8 cellular contexts compared by ENCODE assay signal in the genomic region with DNA sequence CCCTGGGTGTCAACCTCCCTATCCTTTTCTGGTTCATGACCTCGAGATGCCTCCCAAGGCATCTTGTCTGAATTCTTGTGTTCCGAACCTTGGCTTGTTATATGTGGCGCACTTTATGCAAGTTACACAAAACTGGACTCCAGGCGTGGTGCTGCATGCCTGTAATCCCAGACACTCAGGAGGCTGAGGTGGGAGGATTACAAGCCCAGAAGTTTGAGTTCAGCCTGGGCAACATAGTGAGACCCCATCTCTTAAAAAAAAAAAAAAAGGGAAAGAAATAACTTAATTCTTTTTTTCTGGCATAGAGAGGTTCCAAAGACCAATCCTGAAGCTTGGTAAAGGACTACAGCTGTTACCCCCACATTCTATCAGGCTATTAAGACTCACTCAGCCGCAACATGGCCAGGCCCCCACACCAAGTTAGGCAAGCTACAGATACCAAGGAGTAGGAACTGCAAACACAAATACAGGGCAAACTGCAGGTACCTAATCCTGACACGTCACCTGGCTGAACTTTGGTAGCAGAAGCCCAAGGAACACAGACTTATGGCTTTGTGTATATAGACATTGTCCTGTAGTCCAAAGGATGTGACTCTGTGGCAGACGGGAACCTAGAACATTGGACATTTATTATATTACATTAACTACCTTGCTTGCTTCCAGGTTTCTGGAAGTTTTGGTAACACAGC. TPM values are rescaled to one million over a fixed set of nuclear protein-coding genes. Genes with fewer than 3 reads are reported as not detected.
DNase-seq lines count a peak whose midpoint lies in the region; ATAC-seq lines count a peak whose summit lies in the region.

No MANE protein-coding gene starts in this region.

- H3K9me3 Mint-ChIP-seq in activated CD4-positive, alpha-beta T cell treated with anti-CD3 and anti-CD28 coated beads for 36 hours (ENCODE audit: low read depth) = no peaks in the 10 kb centered on the region

- ATAC-seq in activated CD4-positive, alpha-beta T cell treated with anti-CD3 and anti-CD28 coated beads for 36 hours = no peak
- ATAC-seq in GM19467 (IDR thresholded peaks at IDR 0.05; ENCODE audit: unreplicated experiment) (no peak), GM18498 (IDR thresholded peaks at IDR 0.05; ENCODE audit: unreplicated experiment) (no peak)

- peak overlapping the region; percentile 84 for H3K27ac Mint-ChIP-seq in activated CD4-positive, alpha-beta T cell treated with anti-CD3 and anti-CD28 coated beads for 36 hours

- H3K27ac ChIP-seq in substantia nigra (ENCODE audit: low read depth, low read length, poor library complexity, severe bottlenecking) = peak overlapping the region; percentile 97

- peak overlapping the region; percentile 91 for H3K4me3 Mint-ChIP-seq in activated CD4-positive, alpha-beta T cell treated with anti-CD3 and anti-CD28 coated beads for 36 hours

- H3K27me3 ChIP-seq in adipocyte (replicated peaks; ENCODE audit: control insufficient read depth, insufficient read depth, low read length) = no peaks in the 10 kb centered on the region

- intact Hi-C loops in activated CD4-positive, alpha-beta T cell treated with anti-CD3 and anti-CD28 coated beads for 36 hours (cut with DNase I, micrococcal nuclease) = loop anchor here (1.0 to 5.0 kb wide), 7 partner anchors 13 to 1405 kb away; a partner anchor contains a TSS

- peaks cover 23% of the 10 kb centered on the region for H3K4me1 ChIP-seq in adipocyte (ENCODE audit: control insufficient read depth, insufficient read depth, low read length)

- DNase-seq in activated CD4-positive, alpha-beta T cell treated with anti-CD3 and anti-CD28 coated beads for 36 hours = no peak
- DNase-seq in activated CD4-positive, alpha-beta T cell treated with anti-CD3 and anti-CD28 coated beads, Interleukin-2, amount 50 U/mL, for 4 hours = no peak
- peak; percentile 9 for DNase-seq in adipocyte (ENCODE audit: low read depth)
- peak; percentile 11 for DNase-seq in left kidney (ENCODE audit: low read depth, low spot score)
- no peak for DNase-seq in substantia nigra (lab: John Stamatoyannopoulos, UW)
- DNase-seq in GDM1 (lab: John Stamatoyannopoulos, UW) = no peak

- CTCF ChIA-PET in activated CD4-positive, alpha-beta T cell treated with anti-CD3 and anti-CD28 coated beads for 36 hours (lab: Charles Lee) = interaction anchor here (0.6 to 4.3 kb wide), 13 partner anchors 9 to 203 kb away, joined by 3 to 63 read pairs (median 3); a partner anchor contains a TSS

- peak overlapping the region; percentile 97 for H3K9ac ChIP-seq in adipocyte (ENCODE audit: low read length)

- peaks cover 9% of the 10 kb centered on the region for H3K36me3 Mint-ChIP-seq in activated CD4-positive, alpha-beta T cell treated with anti-CD3 and anti-CD28 coated beads for 36 hours (ENCODE audit: low read depth)

- H3K36me3 ChIP-seq in adipocyte (ENCODE audit: control insufficient read depth, insufficient read depth, low read length, severe bottlenecking) = peaks cover 27% of the 10 kb centered on the region

- no peaks in the 10 kb centered on the region for H3K9me3 ChIP-seq in adipocyte (ENCODE audit: control insufficient read depth, low read length)

- H3K4me3 ChIP-seq in adipocyte (ENCODE audit: low read length) = peak overlapping the region; percentile 97

- H3K27me3 Mint-ChIP-seq in activated CD4-positive, alpha-beta T cell treated with anti-CD3 and anti-CD28 coated beads for 36 hours = no peaks in the 10 kb centered on the region

- peaks cover 27% of the 10 kb centered on the region for H3K4me1 Mint-ChIP-seq in activated CD4-positive, alpha-beta T cell treated with anti-CD3 and anti-CD28 coated beads for 36 hours

- POLR2A ChIA-PET in activated CD4-positive, alpha-beta T cell treated with anti-CD3 and anti-CD28 coated beads for 36 hours (lab: Charles Lee) = interaction anchor here (0.6 to 1.4 kb wide), 2 partner anchors 12 to 32 kb away, joined by 3 to 5 read pairs; no protein-coding TSS in a partner anchor

RNA-seq across cellular contexts. Expression of a gene that starts 1.3 kb away (rescaled TPM):
- 10 to 100 TPM; 29.4 to 37.4 TPM for total RNA-seq in activated CD4-positive, alpha-beta T cell treated with anti-CD3 and anti-CD28 coated beads for 36 hours

RNA-seq across cellular contexts. Expression of a gene that starts 41.9 kb away (rescaled TPM):
- 10 to 100 TPM; 11.7 to 13.6 TPM for total RNA-seq in activated CD4-positive, alpha-beta T cell treated with anti-CD3 and anti-CD28 coated beads for 36 hours

RNA-seq across cellular contexts. Expression of a gene that starts 57.4 kb away (rescaled TPM):
- total RNA-seq in activated CD4-positive, alpha-beta T cell treated with anti-CD3 and anti-CD28 coated beads for 36 hours = 10 to 100 TPM; 22.9 to 23.1 TPM

Comparison
In these comparisons a context has a peak if more than half of its experiments do, and no peak if none do; other contexts are left out.
1. DNase-seq: peak in adipocyte (single experiment) and left kidney (single experiment); none in activated CD4-positive, alpha-beta T cell treated with anti-CD3 and anti-CD28 coated beads for 36 hours (single experiment), activated CD4-positive, alpha-beta T cell treated with anti-CD3 and anti-CD28 coated beads, Interleukin-2, amount 50 U/mL, for 4 hours (0 of 2), substantia nigra (0 of 49) and GDM1 (single experiment).